Comparison of ENCODE assay signal across 17 cellular contexts in the genomic region with DNA sequence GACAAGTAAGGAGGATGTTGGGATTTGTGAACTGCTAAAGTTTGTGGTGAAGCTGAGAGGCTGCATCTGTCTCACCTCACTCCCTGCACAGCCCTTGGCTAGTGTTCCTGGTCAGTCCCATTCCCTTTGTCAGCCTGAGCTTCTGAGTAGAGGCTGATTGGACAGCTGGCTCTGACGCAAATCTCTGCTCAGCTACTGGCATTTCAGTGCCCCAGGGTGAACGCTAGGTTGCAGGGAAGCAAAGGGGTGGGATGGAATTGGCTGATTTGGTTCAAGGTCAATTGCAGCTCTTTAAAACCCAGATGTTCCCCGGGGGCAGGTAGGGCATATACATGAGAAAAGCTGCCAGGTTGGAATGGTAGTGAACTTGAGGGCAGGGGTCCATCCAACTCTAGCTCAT. TPM values are rescaled to one million over a fixed set of nuclear protein-coding genes. Genes with fewer than 3 reads are reported as not detected.
A peak's percentile ranks its signal among the peaks of the same experiment; 100 is the strongest.
DNase-seq lines count a peak whose midpoint lies in the region; TF ChIP-seq lines count a peak whose summit lies in the region.
"Had no signal": no experiment of that assay in that cellular context is flagged by ENCODE, and none has a peak within 500 bp of the region (broad histone marks: within the 10 kb centered on the region; RNA-seq: fewer than 3 reads in every experiment).

No MANE protein-coding gene starts in this region.

- no peaks in the 10 kb centered on the region for H3K36me3 ChIP-seq in H7 (replicated peaks; ENCODE audit: control insufficient read depth, insufficient read depth, low read length)
- H3K36me3 ChIP-seq: gastrocnemius medialis, lower lobe of right lung, tibial artery had no signal

- DNase-seq in H7 (peak; percentile 91), RPMI7951 (ENCODE audit: low read depth) (peak; percentile 41), fibroblast of pulmonary artery (ENCODE audit: low read depth) (peak; percentile 45), myocyte (ENCODE audit: low read depth) (peak; percentile 62), GF-D8 (lab: John Stamatoyannopoulos, UW) (no peak), activated gamma-delta T cell treated with Interleukin-2 at 50 U/mL for 16 hours (no peak), hepatic stellate cell (ENCODE audit: low spot score) (no peak), coronary artery (ENCODE audit: low spot score) (no peak)
- DNase-seq: activated CD4-positive, alpha-beta T cell treated with anti-CD3 and anti-CD28 coated beads, Interleukin-2, amount 10 ng/mL, durations not matched to agents 24 days and 14 days; activated effector memory CD4-positive, alpha-beta T cell treated with anti-CD3 and anti-CD28 coated beads, Interleukin-2, amount 50 U/mL, for 16 hours; COR-L47; gastrocnemius medialis; Kasumi-1; lower lobe of right lung; NCI-H2081 treated with DMSO at 0.1 percent for 48 hours; stimulated activated CD4-positive, alpha-beta T cell treated with anti-CD3 and anti-CD28 coated beads, Interleukin-15, amount 100 ng/mL, for 24 hours; tibial artery had no signal

- H3K4me3 ChIP-seq in H7 (ENCODE audit: insufficient read depth, low read depth, low read length): no peak overlapping the region
- no peak overlapping the region for H3K4me3 ChIP-seq in fibroblast of pulmonary artery (replicated peaks; ENCODE audit: low read depth, low read length)
- no peak overlapping the region for H3K4me3 ChIP-seq in coronary artery
- H3K4me3 ChIP-seq: gastrocnemius medialis, lower lobe of right lung, tibial artery had no signal

- no peaks in the 10 kb centered on the region for H3K27me3 ChIP-seq in H7 (ENCODE audit: control insufficient read depth, insufficient read depth, low read length)
- H3K27me3 ChIP-seq: gastrocnemius medialis, tibial artery had no signal

- no peak for TF ChIP-seq CTCF in fibroblast of pulmonary artery (IDR thresholded peaks at IDR 0.05; ENCODE audit: low read length, missing control alignments)
- no peak for TF ChIP-seq CTCF in coronary artery (IDR thresholded peaks at IDR 0.05)

- H3K27ac ChIP-seq in coronary artery: no peak overlapping the region
- H3K27ac ChIP-seq: gastrocnemius medialis, lower lobe of right lung, tibial artery had no signal

RNA-seq across cellular contexts. Expression of gene CNOT1, which starts 23.1 kb away (rescaled TPM):
- total RNA-seq in H7 (2014; rRNA removed; shearing (Covaris generic)): 198 and 256 TPM in 2 replicates
- 97.4 and 112 TPM in 2 replicates for total RNA-seq in RPMI7951 (2014; rRNA removed; shearing (Covaris generic))
- total RNA-seq in myocyte: 73.7 and 79.2 TPM in 2 replicates
- polyA plus RNA-seq in myocyte (2012): 55.3 TPM

RNA-seq across cellular contexts. Expression of gene SLC38A7, which starts 31.8 kb away (rescaled TPM):
- total RNA-seq in H7 (2014; rRNA removed; shearing (Covaris generic)): 14.6 and 16.1 TPM in 2 replicates
- 5.3 and 7.4 TPM in 2 replicates for total RNA-seq in RPMI7951 (2014; rRNA removed; shearing (Covaris generic))
- total RNA-seq in myocyte: 19.5 and 20.3 TPM in 2 replicates
- polyA plus RNA-seq in myocyte (2012): 31.0 TPM

Comparison
In these comparisons a context has a peak if more than half of its experiments do, and no peak if none do; other contexts are left out.
1. DNase-seq: peak in H7 (single experiment), RPMI7951 (single experiment), fibroblast of pulmonary artery (single experiment) and myocyte (single experiment); none in GF-D8 (single experiment), activated gamma-delta T cell treated with Interleukin-2 at 50 U/mL for 16 hours (single experiment), hepatic stellate cell (single experiment) and coronary artery (single experiment).